In genomic region chr18:25686960-25687520, GRCh38 we compare ENCODE assay signal across 24 cellular contexts.
"Had no signal": no experiment of that assay in that cellular context is flagged by ENCODE, and none has a peak within 500 bp of the region (broad histone marks: within the 10 kb centered on the region; RNA-seq: fewer than 3 reads in every experiment).

No MANE protein-coding gene starts in this region.

- DNase-seq: activated CD4-positive, alpha-beta T cell treated with anti-CD3 and anti-CD28 coated beads for 1 hour; activated CD4-positive, alpha-beta T cell treated with anti-CD3 and anti-CD28 coated beads, Interleukin-2, amount 50 U/mL, for 1 hour; activated CD8-positive, alpha-beta T cell treated with anti-CD3 and anti-CD28 coated beads, Interleukin-2, amount 10 ng/mL, durations not matched to agents 7 days and 5 days; activated gamma-delta T cell treated with Interleukin-2 at 50 U/mL for 16 hours; activated T-cell treated with anti-CD3 and anti-CD28 coated beads, Interleukin-2, amount 50 U/mL, for 1 hour; adrenal gland; cerebellar nuclear complex; cortex of kidney; glutamatergic neuron; immature natural killer cell; kidney glomerular epithelial cell; left ventricle myocardium superior; mammary epithelial cell; naive thymus-derived CD8-positive, alpha-beta T cell; spleen; stimulated activated CD4-positive, alpha-beta T cell treated with anti-CD3 and anti-CD28 coated beads, Interleukin-4, amount 100 ng/mL, for 24 hours; stimulated activated naive CD8-positive, alpha-beta T cell treated with anti-CD3 and anti-CD28 coated beads, Interleukin-15, Interleukin-2, amounts not matched to agents 100 U/mL and 50 U/mL, for 24 hours; T-helper 9 cell; thyroid gland; upper lobe of right lung had no signal

- H3K27ac ChIP-seq: adrenal gland, hepatocyte, neural progenitor cell, prostate gland, spleen, thyroid gland, upper lobe of right lung had no signal

- H3K4me2 ChIP-seq: hepatocyte, neural progenitor cell had no signal

- H3K4me1 ChIP-seq: adrenal gland, neural progenitor cell, prostate gland, spleen, thyroid gland, upper lobe of right lung had no signal

- H3K9me3 ChIP-seq: prostate gland, spleen, thyroid gland, upper lobe of right lung had no signal

- H3K4me3 ChIP-seq: adrenal gland, hepatocyte, neural progenitor cell, prostate gland, spleen, thyroid gland, upper lobe of right lung had no signal

- H3K9ac ChIP-seq: neural progenitor cell had no signal

- ATAC-seq: activated CD8-positive, alpha-beta T cell treated with anti-CD3 and anti-CD28 coated beads, Interleukin-2, amount 10 ng/mL, durations not matched to agents 7 days and 5 days; activated naive CD4-positive, alpha-beta T cell treated with anti-CD3 and anti-CD28 coated beads, Interleukin-2, amount 50 U/mL, for 72 hours; left ventricle myocardium superior; naive thymus-derived CD8-positive, alpha-beta T cell; stimulated activated naive CD8-positive, alpha-beta T cell treated with anti-CD3 and anti-CD28 coated beads, Interleukin-15, Interleukin-2, amounts not matched to agents 100 U/mL and 50 U/mL, for 24 hours; upper lobe of right lung had no signal

- H3K27me3 ChIP-seq: adrenal gland, hepatocyte, neural progenitor cell, spleen, thyroid gland, upper lobe of right lung had no signal

- H3K36me3 ChIP-seq: adrenal gland, neural progenitor cell, prostate gland, spleen, thyroid gland, upper lobe of right lung had no signal

- H2AFZ ChIP-seq: hepatocyte, neural progenitor cell had no signal
